Comparison of ENCODE assay signal across 11 cellular contexts in genomic region chr2:207695293-207695692, GRCh38. TPM values are rescaled to one million over a fixed set of nuclear protein-coding genes. Genes with fewer than 3 reads are reported as not detected.
DNase-seq lines count a peak whose midpoint lies in the region; ATAC-seq, FAIRE-seq and TF ChIP-seq lines count a peak whose summit lies in the region.
"Had no signal": no experiment of that assay in that cellular context is flagged by ENCODE, and none has a peak within 500 bp of the region (broad histone marks: within the 10 kb centered on the region; RNA-seq: fewer than 3 reads in every experiment).

No MANE protein-coding gene starts in this region.

- ATAC-seq in IMR-90 (ENCODE audit: low read depth) = no peak
- ATAC-seq in PC-3 = no peak
- ATAC-seq in gastrocnemius medialis = peak; percentile 67 to 70

- TF ChIP-seq RAD21 in IMR-90 (IDR thresholded peaks at IDR 0.05; ENCODE audit: low read length) = no peak

- H4K8ac ChIP-seq in IMR-90 (ENCODE audit: low read depth in 2 of 2, low read length in 2 of 2) (no peak overlapping the region), mesendoderm (ENCODE audit: low read depth, low read length) (no peak overlapping the region)

- FAIRE-seq in H54 (lab: Jason Lieb, UNC) = no peak

- intact Hi-C loops in IMR-90 (cut with micrococcal nuclease) (no loop called here), PC-3 (cut with micrococcal nuclease) (no loop called here), gastrocnemius medialis (cut with DNase I; ENCODE audit: low total_unique reads) (no loop called here)

- H2BK120ac ChIP-seq in IMR-90 (ENCODE audit: low read depth, low read length) (no peak overlapping the region), mesendoderm (ENCODE audit: low read depth, low read length) (no peak overlapping the region)

- POLR2A ChIA-PET in IMR-90 (lab: Charles Lee; ENCODE audit: unreplicated experiment) = no interaction called here
- POLR2A ChIA-PET in PC-3 (lab: Charles Lee; ENCODE audit: unreplicated experiment) = no interaction called here

- no peaks in the 10 kb centered on the region for H3K9me2 ChIP-seq in PC-3 (replicated peaks; ENCODE audit: low read length)

- no peaks in the 10 kb centered on the region for H3F3A ChIP-seq in PC-3 (ENCODE audit: low read length, unreplicated experiment)

- H3K4me2 ChIP-seq in IMR-90 (ENCODE audit: low read depth, low read length) (no peak overlapping the region), PC-3 (ENCODE audit: low read length) (peak overlapping the region; percentile 49), mesendoderm (ENCODE audit: low read length) (no peak overlapping the region)

- H3K56ac ChIP-seq in IMR-90 (ENCODE audit: extremely low read depth, insufficient read depth, low read length) (no peak overlapping the region), mesendoderm (ENCODE audit: low read length) (no peak overlapping the region)

- TF ChIP-seq CTCF in IMR-90 (conservative IDR thresholded peaks at IDR 0.05; ENCODE audit: low read depth, low read length) (no peak), PC-3 (conservative IDR thresholded peaks at IDR 0.05; ENCODE audit: low read depth, low read length) (no peak), gastrocnemius medialis (IDR thresholded peaks at IDR 0.05 in 4 of 5, conservative IDR thresholded peaks at IDR 0.05 in 1 of 5) (no peak)

- H3K23ac ChIP-seq in IMR-90 (ENCODE audit: low read depth, low read length) = no peak overlapping the region
- no peak overlapping the region for H3K23ac ChIP-seq in mesendoderm (ENCODE audit: low read length)

- H3K4me3 ChIP-seq in IMR-90 (ENCODE audit: insufficient read depth, low read depth, low read length) = no peak overlapping the region
- no peak overlapping the region for H3K4me3 ChIP-seq in PC-3 (ENCODE audit: low read length)
- no peak overlapping the region for H3K4me3 ChIP-seq in mesendoderm (ENCODE audit: low read length)
- no peak overlapping the region for H3K4me3 ChIP-seq in gastrocnemius medialis

- H2BK15ac ChIP-seq in IMR-90 (ENCODE audit: low read depth, low read length) (0 out of 3 replicates have a peak overlapping the region, but pooled peaks have one; percentile 45), mesendoderm (replicated peaks; ENCODE audit: low read depth) (no peak overlapping the region)

- no peak overlapping the region for H3K18ac ChIP-seq in IMR-90 (ENCODE audit: low read depth, low read length)
- no peak overlapping the region for H3K18ac ChIP-seq in mesendoderm (ENCODE audit: low read length)

- no peak overlapping the region for H4K5ac ChIP-seq in IMR-90 (ENCODE audit: low read depth, low read length)
- no peak overlapping the region for H4K5ac ChIP-seq in mesendoderm (ENCODE audit: low read length)

- no peak overlapping the region for H2BK20ac ChIP-seq in IMR-90 (ENCODE audit: low read depth, low read length)

- in situ Hi-C loops in IMR-90 (cut with MboI; ENCODE audit: low sequenced_read_pairs) (no loop called here), gastrocnemius medialis (cut with MboI; ENCODE audit: low sequenced_read_pairs in 4 of 4) (no loop called here)

- H3K9ac ChIP-seq in IMR-90 (ENCODE audit: low read depth, low read length) (no peak overlapping the region), PC-3 (ENCODE audit: low read length) (0 out of 2 replicates have a peak overlapping the region, but pooled peaks have one; percentile 50), mesendoderm (ENCODE audit: low read length) (no peak overlapping the region)

- H3K27ac ChIP-seq in IMR-90 (ENCODE audit: insufficient read depth, low read length) (no peak overlapping the region), PC-3 (ENCODE audit: low read length) (peak overlapping the region; percentile 88), mesendoderm (ENCODE audit: low read depth, low read length) (no peak overlapping the region), gastrocnemius medialis (peak overlapping the region; percentile 9 to 49 (median 28))

- H4K20me1 ChIP-seq in IMR-90 (ENCODE audit: insufficient read depth, low read length) (no peaks in the 10 kb centered on the region), PC-3 (ENCODE audit: low read length) (no peaks in the 10 kb centered on the region)

- WGBS in IMR-90 (ENCODE audit: extremely low coverage in 2 of 2, insufficient read length in 1 of 2), 2 experiments = no CpG with 5 or more reads among the region's 4 CpGs
- no CpG with 5 or more reads among the region's 4 CpGs for WGBS in mesendoderm (ENCODE audit: extremely low coverage, insufficient coverage, low lambda C conversion rate)

- H3K14ac ChIP-seq in IMR-90 (replicated peaks; ENCODE audit: low read depth, low read length) = no peak overlapping the region

- H3K79me1 ChIP-seq in IMR-90 (ENCODE audit: low read depth in 1 of 2, low read length in 2 of 2) = no peaks in the 10 kb centered on the region
- H3K79me1 ChIP-seq in mesendoderm (ENCODE audit: low read length) = no peaks in the 10 kb centered on the region

- H3K4me1 ChIP-seq in IMR-90 (ENCODE audit: control insufficient read depth, insufficient read depth, low read length) (peaks cover 2% of the 10 kb centered on the region; the same call in 1 of the 2 replicates), PC-3 (ENCODE audit: insufficient read depth, low read length) (peaks cover 39% of the 10 kb centered on the region), mesendoderm (ENCODE audit: control insufficient read depth, low read depth, low read length) (no peaks in the 10 kb centered on the region), gastrocnemius medialis (peaks cover 22 to 26% of the 10 kb centered on the region in 2 donors)
- H3K4me1 ChIP-seq: Caco-2 had no signal

- H2AK9ac ChIP-seq in IMR-90 (replicated peaks; ENCODE audit: low read depth, low read length, poor library complexity) = no peak overlapping the region

- H3K79me2 ChIP-seq in PC-3 (ENCODE audit: low read length) (no peaks in the 10 kb centered on the region), mesendoderm (ENCODE audit: control insufficient read depth, insufficient read depth, low read length) (no peaks in the 10 kb centered on the region)

- BruUV-seq in IMR-90 (replicated peaks; lab: Mats Ljungman, UMichigan) (no TSS peak), PC-3 (replicated peaks; lab: Mats Ljungman, UMichigan) (no TSS peak)

- H4K91ac ChIP-seq in IMR-90 (ENCODE audit: insufficient read depth, low read depth, low read length) = no peak overlapping the region

- H2AK5ac ChIP-seq in IMR-90 (ENCODE audit: low read depth, low read length) (no peak overlapping the region), mesendoderm (ENCODE audit: low read length) (no peak overlapping the region)

- H3K9me3 ChIP-seq in IMR-90 (ENCODE audit: control insufficient read depth, insufficient read depth, low read length) (no peaks in the 10 kb centered on the region), PC-3 (ENCODE audit: low read length) (no peaks in the 10 kb centered on the region), gastrocnemius medialis (no peaks in the 10 kb centered on the region)
- H3K9me3 ChIP-seq: Caco-2 had no signal

- DNase-seq in IMR-90 (no peak), PC-3 (no peak), mesendoderm (no peak), gastrocnemius medialis (no peak), HCEC 1CT (no peak), H54 (ENCODE audit: insufficient read length, low spot score) (no peak)
- no peak for DNase-seq in stimulated activated naive CD4-positive, alpha-beta T cell (lab: John Stamatoyannopoulos, UW)
- DNase-seq: Caco-2; CD8-positive, alpha-beta memory T cell; DND-41; GDM1 had no signal

- H3K27me3 ChIP-seq in IMR-90 (ENCODE audit: control insufficient read depth, insufficient read depth, low read length) (no peaks in the 10 kb centered on the region), PC-3 (ENCODE audit: low read length) (no peaks in the 10 kb centered on the region), mesendoderm (ENCODE audit: insufficient read depth, low read length, poor library complexity) (no peaks in the 10 kb centered on the region), gastrocnemius medialis (no peaks in the 10 kb centered on the region)

- no peak overlapping the region for H3K4ac ChIP-seq in IMR-90 (ENCODE audit: low read depth, low read length)
- H3K4ac ChIP-seq in mesendoderm (ENCODE audit: low read depth, low read length) = peak overlapping the region; percentile 16

- H3K36me3 ChIP-seq in IMR-90 (ENCODE audit: control insufficient read depth, insufficient read depth, low read length) (no peaks in the 10 kb centered on the region), PC-3 (ENCODE audit: low read depth, low read length) (no peaks in the 10 kb centered on the region), mesendoderm (ENCODE audit: control insufficient read depth, insufficient read depth, low read length) (no peaks in the 10 kb centered on the region), gastrocnemius medialis (no peaks in the 10 kb centered on the region)

- H2AFZ ChIP-seq in IMR-90 (replicated peaks; ENCODE audit: low read length, poor library complexity) = no peak overlapping the region
- H2AFZ ChIP-seq in PC-3 (ENCODE audit: low read length) = 0 out of 2 replicates have a peak overlapping the region, but pooled peaks have one; percentile 7

- CTCF ChIA-PET in IMR-90 (lab: Yijun Ruan, JAX) = no interaction called here
- CTCF ChIA-PET in PC-3 (lab: Charles Lee) = no interaction called here

- dilution Hi-C loops in IMR-90 (cut with HindIII; ENCODE audit: low sequenced_read_pairs, unreplicated experiment) = no loop called here

- H2BK5ac ChIP-seq in IMR-90 (ENCODE audit: low read depth, low read length, poor library complexity, severe bottlenecking) (no peak overlapping the region), mesendoderm (ENCODE audit: low read length) (no peak overlapping the region)

- no peak for TF ChIP-seq POLR2A in IMR-90 (IDR thresholded peaks at IDR 0.05; ENCODE audit: low read depth, low read length)
- no peak for TF ChIP-seq POLR2A in gastrocnemius medialis (IDR thresholded peaks at IDR 0.05)
- TF ChIP-seq POLR2A in H54 (IDR thresholded peaks at IDR 0.05; ENCODE audit: low read depth, low read length) = no peak

- no peaks in the 10 kb centered on the region for H3K9me1 ChIP-seq in IMR-90 (ENCODE audit: insufficient read depth, low read length)

TF ChIP-seq in IMR-90, 13 proteins besides CTCF, POLR2A, EP300 and RAD21 (continues in another document):
- TF ChIP-seq FOS (IDR thresholded peaks at IDR 0.05; ENCODE audit: low read depth, low read length) = no peak
- TF ChIP-seq MXI1 (IDR thresholded peaks at IDR 0.05; ENCODE audit: borderline replicate concordance, low read depth, low read length) = no peak
- TF ChIP-seq RFX5 (IDR thresholded peaks at IDR 0.05; ENCODE audit: low read depth, low read length) = no peak
- TF ChIP-seq BHLHE40 (IDR thresholded peaks at IDR 0.05; ENCODE audit: low read depth, low read length) = no peak
- no peak for TF ChIP-seq CHD1 (IDR thresholded peaks at IDR 0.05; ENCODE audit: low read depth, low read length)

RNA-seq across cellular contexts. Expression of gene CCNYL1, which starts 16.1 kb away (rescaled TPM):
- 5.4 and 6.7 TPM in 2 replicates for total RNA-seq in IMR-90 (2012; rRNA removed)
- 5.7 and 7.3 TPM in 2 replicates for polyA plus RNA-seq in IMR-90 (2012; rRNA removed)
- 2.9 and 3.5 TPM in 2 replicates for polyA plus RNA-seq in IMR-90 (2012; cell fraction: cytosol; rRNA removed)
- 3.3 and 13.0 TPM in 2 replicates for polyA plus RNA-seq in IMR-90 (2012; cell fraction: nucleus; rRNA removed; ENCODE audit: low replicate concordance)
- 14.7 and 19.2 TPM in 2 replicates for total RNA-seq in PC-3 (2014; rRNA removed)
- polyA plus RNA-seq in mesendoderm (2013, experiment 1 of 2) = 21.5 TPM
- polyA plus RNA-seq in mesendoderm (2013, experiment 2 of 2) = 22.0 TPM
- 10 to 100 TPM in 1 of 4 donors, 1 to 10 TPM in 3; 3.3 to 10.1 (median 7.1) TPM for total RNA-seq in gastrocnemius medialis

Comparison
In these comparisons a context has a peak if more than half of its experiments do, and no peak if none do; other contexts are left out.
1. ATAC-seq: peak in gastrocnemius medialis (2 of 2); none in IMR-90 (single experiment) and PC-3 (single experiment).
2. H3K27ac ChIP-seq: peak in PC-3 (single experiment) and gastrocnemius medialis (4 of 4); none in IMR-90 (single experiment) and mesendoderm (single experiment).